38 cellular contexts compared by ENCODE assay signal in the genomic region with DNA sequence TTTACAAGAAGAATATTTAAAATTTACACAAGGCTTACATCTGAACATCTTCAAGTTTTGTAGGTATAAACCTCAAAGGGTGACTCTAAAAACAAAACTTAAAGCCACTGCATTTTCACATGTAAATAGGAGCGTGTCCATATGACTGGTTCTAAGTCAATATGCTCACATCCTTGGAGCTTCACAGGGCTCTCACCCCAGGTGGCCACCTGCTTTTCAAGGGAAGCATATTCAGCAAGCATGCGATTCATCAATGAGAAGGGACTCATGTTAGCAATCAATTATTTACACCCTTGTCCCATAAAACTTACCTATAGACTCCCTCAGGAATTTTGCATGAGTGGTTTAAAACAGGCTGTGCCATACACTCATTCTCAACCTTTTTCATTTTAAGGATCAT. TPM values are rescaled to one million over a fixed set of nuclear protein-coding genes. Genes with fewer than 3 reads are reported as not detected.
"Had no signal": no experiment of that assay in that cellular context is flagged by ENCODE, and none has a peak within 500 bp of the region (broad histone marks: within the 10 kb centered on the region; RNA-seq: fewer than 3 reads in every experiment).

No MANE protein-coding gene starts in this region.

- H3K27ac Mint-ChIP-seq: activated CD4-positive, alpha-beta memory T cell treated with anti-CD3 and anti-CD28 coated beads for 36 hours; activated CD4-positive, alpha-beta T cell treated with anti-CD3 and anti-CD28 coated beads for 36 hours; activated CD4-positive, alpha-beta T cell treated with anti-CD3 and anti-CD28 coated beads, Interleukin-2, amount 10 ng/mL, durations not matched to agents 24 days and 14 days; activated CD8-positive, alpha-beta memory T cell treated with anti-CD3 and anti-CD28 coated beads, Interleukin-2, amount 10 ng/mL, durations not matched to agents 7 days and 5 days; activated CD8-positive, alpha-beta T cell treated with anti-CD3 and anti-CD28 coated beads, Interleukin-2, amount 10 ng/mL, durations not matched to agents 7 days and 5 days; activated naive CD4-positive, alpha-beta T cell treated with anti-CD3 and anti-CD28 coated beads for 36 hours; activated naive CD4-positive, alpha-beta T cell treated with anti-CD3 and anti-CD28 coated beads, Interleukin-2, amount 50 U/mL, for 24 hours; activated naive CD8-positive, alpha-beta T cell treated with anti-CD3 and anti-CD28 coated beads for 36 hours; activated naive CD8-positive, alpha-beta T cell treated with anti-CD3 and anti-CD28 coated beads, Interleukin-2, amount 50 U/mL, for 24 hours; activated T-helper 1 cell treated with anti-CD3 and anti-CD28 coated beads, Interleukin-12 subunit alpha, Interleukin-12 subunit beta, Interleukin-2, Interleukin-4 antibody, amounts not matched to agents 30 ng/mL and 10 ng/mL and 1 ng/mL, durations not matched to agents 14 hours and 24 hours and 36 hours; activated T-helper 2 cell treated with anti-CD3 and anti-CD28 coated beads, Interferon-gamma antibody, Interleukin-2, Interleukin-4, amounts not matched to agents 10 μg/mL and 5 μg/mL and 100 μg/mL, durations not matched to agents 14 hours and 24 hours and 36 hours; T-helper 2 cell treated with Interferon-gamma antibody and Interleukin-4, amounts not matched to agents 5 μg/mL and 100 μg/mL, for 36 hours had no signal

- H3K4me1 ChIP-seq: adrenal gland, body of pancreas, colonic mucosa, esophagus squamous epithelium, gastroesophageal sphincter, heart right ventricle had no signal

- H3K9me3 Mint-ChIP-seq: activated CD4-positive, alpha-beta memory T cell treated with anti-CD3 and anti-CD28 coated beads for 36 hours; activated CD4-positive, alpha-beta T cell treated with anti-CD3 and anti-CD28 coated beads, Interleukin-2, amount 10 ng/mL, durations not matched to agents 24 days and 14 days; activated naive CD4-positive, alpha-beta T cell treated with anti-CD3 and anti-CD28 coated beads for 36 hours; activated naive CD4-positive, alpha-beta T cell treated with anti-CD3 and anti-CD28 coated beads, Interleukin-2, amount 50 U/mL, for 24 hours; activated naive CD8-positive, alpha-beta T cell treated with anti-CD3 and anti-CD28 coated beads for 36 hours; activated naive CD8-positive, alpha-beta T cell treated with anti-CD3 and anti-CD28 coated beads, Interleukin-2, amount 50 U/mL, for 24 hours; activated T-helper 1 cell treated with anti-CD3 and anti-CD28 coated beads, Interleukin-12 subunit alpha, Interleukin-12 subunit beta, Interleukin-2, Interleukin-4 antibody, amounts not matched to agents 30 ng/mL and 10 ng/mL and 1 ng/mL, durations not matched to agents 14 hours and 24 hours and 36 hours; activated T-helper 2 cell treated with anti-CD3 and anti-CD28 coated beads, Interferon-gamma antibody, Interleukin-2, Interleukin-4, amounts not matched to agents 10 μg/mL and 5 μg/mL and 100 μg/mL, durations not matched to agents 14 hours and 24 hours and 36 hours; T-helper 2 cell treated with Interferon-gamma antibody and Interleukin-4, amounts not matched to agents 5 μg/mL and 100 μg/mL, for 36 hours had no signal

- FAIRE-seq: endometrium, endothelial cell of umbilical vein had no signal

- H3K4me3 Mint-ChIP-seq: activated CD4-positive, alpha-beta memory T cell treated with anti-CD3 and anti-CD28 coated beads for 36 hours; activated CD4-positive, alpha-beta T cell treated with anti-CD3 and anti-CD28 coated beads for 36 hours; activated CD4-positive, alpha-beta T cell treated with anti-CD3 and anti-CD28 coated beads, Interleukin-2, amount 10 ng/mL, durations not matched to agents 24 days and 14 days; activated CD8-positive, alpha-beta memory T cell treated with anti-CD3 and anti-CD28 coated beads, Interleukin-2, amount 10 ng/mL, durations not matched to agents 7 days and 5 days; activated CD8-positive, alpha-beta T cell treated with anti-CD3 and anti-CD28 coated beads, Interleukin-2, amount 10 ng/mL, durations not matched to agents 7 days and 5 days; activated naive CD4-positive, alpha-beta T cell treated with anti-CD3 and anti-CD28 coated beads for 36 hours; activated naive CD4-positive, alpha-beta T cell treated with anti-CD3 and anti-CD28 coated beads, Interleukin-2, amount 50 U/mL, for 24 hours; activated naive CD8-positive, alpha-beta T cell treated with anti-CD3 and anti-CD28 coated beads for 36 hours; activated naive CD8-positive, alpha-beta T cell treated with anti-CD3 and anti-CD28 coated beads, Interleukin-2, amount 50 U/mL, for 24 hours; activated T-helper 1 cell treated with anti-CD3 and anti-CD28 coated beads, Interleukin-12 subunit alpha, Interleukin-12 subunit beta, Interleukin-2, Interleukin-4 antibody, amounts not matched to agents 30 ng/mL and 10 ng/mL and 1 ng/mL, durations not matched to agents 14 hours and 24 hours and 36 hours; T-helper 2 cell treated with Interferon-gamma antibody and Interleukin-4, amounts not matched to agents 5 μg/mL and 100 μg/mL, for 36 hours had no signal

- H3K36me3 Mint-ChIP-seq: activated CD4-positive, alpha-beta memory T cell treated with anti-CD3 and anti-CD28 coated beads for 36 hours; activated CD8-positive, alpha-beta memory T cell treated with anti-CD3 and anti-CD28 coated beads, Interleukin-2, amount 10 ng/mL, durations not matched to agents 7 days and 5 days; activated naive CD4-positive, alpha-beta T cell treated with anti-CD3 and anti-CD28 coated beads, Interleukin-2, amount 50 U/mL, for 24 hours; activated naive CD8-positive, alpha-beta T cell treated with anti-CD3 and anti-CD28 coated beads for 36 hours had no signal

- H3K27me3 ChIP-seq: body of pancreas, colonic mucosa, esophagus squamous epithelium, gastroesophageal sphincter, hepatocyte had no signal

- H3K4me1 Mint-ChIP-seq: activated CD4-positive, alpha-beta T cell treated with anti-CD3 and anti-CD28 coated beads for 36 hours; activated CD4-positive, alpha-beta T cell treated with anti-CD3 and anti-CD28 coated beads, Interleukin-2, amount 10 ng/mL, durations not matched to agents 24 days and 14 days; activated CD8-positive, alpha-beta memory T cell treated with anti-CD3 and anti-CD28 coated beads, Interleukin-2, amount 10 ng/mL, durations not matched to agents 7 days and 5 days; activated naive CD4-positive, alpha-beta T cell treated with anti-CD3 and anti-CD28 coated beads, Interleukin-2, amount 50 U/mL, for 24 hours; activated naive CD8-positive, alpha-beta T cell treated with anti-CD3 and anti-CD28 coated beads for 36 hours; activated naive CD8-positive, alpha-beta T cell treated with anti-CD3 and anti-CD28 coated beads, Interleukin-2, amount 50 U/mL, for 24 hours had no signal

- H3K4me3 ChIP-seq: adrenal gland, body of pancreas, colonic mucosa, esophagus squamous epithelium, gastroesophageal sphincter, heart right ventricle, hepatocyte had no signal

- H3K9me3 ChIP-seq: adrenal gland, body of pancreas, colonic mucosa, esophagus squamous epithelium, gastroesophageal sphincter, heart right ventricle had no signal

- ATAC-seq: activated CD4-positive, alpha-beta T cell treated with anti-CD3 and anti-CD28 coated beads for 36 hours; activated CD8-positive, alpha-beta memory T cell treated with anti-CD3 and anti-CD28 coated beads, Interleukin-2, amount 10 ng/mL, durations not matched to agents 7 days and 5 days; activated CD8-positive, alpha-beta T cell treated with anti-CD3 and anti-CD28 coated beads, Interleukin-2, amount 10 ng/mL, durations not matched to agents 7 days and 5 days; activated naive CD8-positive, alpha-beta T cell treated with anti-CD3 and anti-CD28 coated beads, Interleukin-2, amount 50 U/mL, for 24 hours; body of pancreas; gastroesophageal sphincter; heart right ventricle had no signal

- DNase-seq: activated CD4-positive, alpha-beta memory T cell treated with anti-CD3 and anti-CD28 coated beads for 36 hours; activated CD4-positive, alpha-beta T cell treated with anti-CD3 and anti-CD28 coated beads for 36 hours; activated CD4-positive, alpha-beta T cell treated with anti-CD3 and anti-CD28 coated beads, Interleukin-2, amount 10 ng/mL, durations not matched to agents 24 days and 14 days; activated CD4-positive, CD25-positive, alpha-beta regulatory T cell; activated CD4-positive, CD25-positive, alpha-beta regulatory T cell treated with anti-CD3 and anti-CD28 coated beads, Interleukin-2, amount 50 U/mL, for 72 hours; activated CD8-positive, alpha-beta memory T cell treated with anti-CD3 and anti-CD28 coated beads, Interleukin-2, amount 10 ng/mL, durations not matched to agents 7 days and 5 days; activated CD8-positive, alpha-beta memory T cell treated with anti-CD3 and anti-CD28 coated beads, Interleukin-2, amount 50 U/mL, for 4 hours; activated CD8-positive, alpha-beta T cell treated with anti-CD3 and anti-CD28 coated beads, Interleukin-2, amount 10 ng/mL, durations not matched to agents 7 days and 5 days; activated effector memory CD4-positive, alpha-beta T cell treated with anti-CD3 and anti-CD28 coated beads, Interleukin-2, amount 50 U/mL, for 16 hours; activated naive CD4-positive, alpha-beta T cell treated with anti-CD3 and anti-CD28 coated beads for 36 hours; activated naive CD8-positive, alpha-beta T cell treated with anti-CD3 and anti-CD28 coated beads for 36 hours; activated naive CD8-positive, alpha-beta T cell treated with anti-CD3 and anti-CD28 coated beads, Interleukin-2, amount 50 U/mL, for 24 hours; activated T-cell treated with anti-CD3 and anti-CD28 coated beads, Interleukin-2, amount 50 U/mL, for 1 hour; activated T-cell treated with anti-CD3 and anti-CD28 coated beads, Interleukin-2, amount 50 U/mL, for 48 hours; adrenal gland; amygdala; aorta; body of pancreas; caudate nucleus; colonic mucosa; effector CD8-positive, alpha-beta T cell; esophagus squamous epithelium; foreskin melanocyte; heart right ventricle; T1000 had no signal

- H3K27ac ChIP-seq: adrenal gland, body of pancreas, colonic mucosa, epithelial cell of prostate, esophagus squamous epithelium, gastroesophageal sphincter, heart right ventricle, hepatocyte had no signal

- H3K36me3 ChIP-seq: adrenal gland, colonic mucosa, esophagus squamous epithelium, gastroesophageal sphincter, heart right ventricle had no signal

- H3K27me3 Mint-ChIP-seq: activated naive CD8-positive, alpha-beta T cell treated with anti-CD3 and anti-CD28 coated beads, Interleukin-2, amount 50 U/mL, for 24 hours had no signal

RNA-seq across cellular contexts. Expression of a gene that starts 17.8 kb away (rescaled TPM):
- total RNA-seq: aorta, body of pancreas, dermis microvascular lymphatic vessel endothelial cell, fibroblast of villous mesenchyme, glomerular endothelial cell, hepatocyte had no signal
- polyA plus RNA-seq: endothelial cell of umbilical vein, fibroblast of lung, hepatocyte had no signal
